Comparison of ENCODE assay signal across 8 cellular contexts in the genomic region with DNA sequence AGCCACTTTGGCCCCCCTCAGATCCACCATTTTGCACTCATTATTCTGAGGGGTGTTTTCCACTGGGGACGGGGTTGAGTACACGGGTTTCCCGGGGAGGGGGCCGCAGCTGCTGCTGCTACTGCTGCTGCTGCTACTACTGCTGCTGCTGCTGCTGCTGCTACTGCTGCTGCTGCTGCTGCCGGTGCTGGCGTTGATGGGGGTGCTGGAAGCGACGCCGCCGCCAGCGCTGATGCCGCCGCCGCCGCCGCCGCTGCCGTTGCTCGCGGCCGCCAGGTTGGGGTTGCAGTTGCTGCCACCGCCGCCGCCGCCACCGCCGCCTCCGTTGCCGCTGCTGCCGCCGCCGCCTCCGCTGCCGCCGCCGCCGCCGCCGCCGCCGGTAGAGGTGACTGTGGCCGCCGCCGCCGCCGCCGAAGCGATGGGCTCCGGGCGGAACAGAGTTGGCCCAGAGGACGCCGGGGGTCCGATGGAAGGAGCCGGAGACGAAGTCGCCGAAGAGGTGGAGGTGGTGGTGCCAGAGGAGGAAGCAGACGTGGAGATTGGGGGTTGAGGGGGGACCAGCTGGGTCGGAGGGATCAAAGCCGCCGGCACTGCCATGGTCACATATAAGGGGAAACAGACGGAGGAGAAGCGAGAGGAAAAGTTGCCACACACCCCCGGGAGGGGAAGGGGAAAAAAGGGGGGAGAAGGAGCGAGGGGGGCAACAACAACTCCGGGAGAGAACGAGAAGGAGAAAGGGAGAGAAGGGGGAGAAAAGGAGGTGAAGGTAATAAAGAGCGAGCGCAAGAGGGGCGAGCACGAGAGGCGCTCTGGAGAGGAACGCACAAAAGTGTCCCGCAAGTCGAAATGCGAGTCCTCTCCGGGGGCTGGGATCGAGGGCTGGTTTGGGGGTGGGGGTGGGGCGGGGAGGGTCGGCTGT. TPM values are rescaled to one million over a fixed set of nuclear protein-coding genes. Genes with fewer than 3 reads are reported as not detected.
DNase-seq lines count a peak whose midpoint lies in the region; ATAC-seq, FAIRE-seq and TF ChIP-seq lines count a peak whose summit lies in the region.

No MANE protein-coding gene starts in this region.

- no peak for FAIRE-seq in pancreas (lab: Jason Lieb, UNC)

- no peak overlapping the region for H3K27ac Mint-ChIP-seq in activated T-cell treated with anti-CD3 and anti-CD28 coated beads, Interleukin-2, amount 50 U/mL, for 72 hours

- H3K4me3 Mint-ChIP-seq in activated T-cell treated with anti-CD3 and anti-CD28 coated beads, Interleukin-2, amount 50 U/mL, for 72 hours = peak overlapping the region; percentile 77 to 90

- no peaks in the 10 kb centered on the region for H3K9me3 ChIP-seq in pancreas
- H3K9me3 ChIP-seq in MG63 = no peaks in the 10 kb centered on the region

- ATAC-seq in activated T-cell treated with anti-CD3 and anti-CD28 coated beads, Interleukin-2, amount 50 U/mL, for 72 hours (replicated peaks in 1 of 2) = peak; percentile 51 to 55
- peak; percentile 30 for ATAC-seq in Right ventricle myocardium superior (ENCODE audit: poor library complexity)
- ATAC-seq in pancreas = peak; percentile 27 to 74 (median 51)

- peaks cover 3 to 4% of the 10 kb centered on the region in 2 donors for H3K36me3 Mint-ChIP-seq in activated T-cell treated with anti-CD3 and anti-CD28 coated beads, Interleukin-2, amount 50 U/mL, for 72 hours (ENCODE audit: insufficient read depth in 2 of 2)

- WGBS in pancreas, 2 donors = 0 to 1% methylated on average over 71 to 80 of the region's 80 CpGs

- no peaks in the 10 kb centered on the region for H3K9me3 Mint-ChIP-seq in activated T-cell treated with anti-CD3 and anti-CD28 coated beads, Interleukin-2, amount 50 U/mL, for 72 hours

- TF ChIP-seq CTCF in pancreas (IDR thresholded peaks at IDR 0.05) = no peak

- DNase-seq in NCI-H1694 treated with DMSO at 0.1 percent for 48 hours (lab: John Stamatoyannopoulos, UW) (peak; percentile 54), NCI-H1694 (lab: John Stamatoyannopoulos, UW) (no peak), HT1080 (ENCODE audit: low read depth) (peak; percentile 31), Right ventricle myocardium superior (peak; percentile 51), pancreas (peak; percentile 23 to 76 (median 49)), MG63 (no peak), HuH-7 (ENCODE audit: low spot score) (no peak)
- DNase-seq in activated T-cell treated with anti-CD3 and anti-CD28 coated beads, Interleukin-2, amount 50 U/mL, for 72 hours = peak; percentile 23 to 43

- H3K27me3 Mint-ChIP-seq in activated T-cell treated with anti-CD3 and anti-CD28 coated beads, Interleukin-2, amount 50 U/mL, for 72 hours (ENCODE audit: low read depth) = peaks cover 74% of the 10 kb centered on the region

- H3K4me1 Mint-ChIP-seq in activated T-cell treated with anti-CD3 and anti-CD28 coated beads, Interleukin-2, amount 50 U/mL, for 72 hours (ENCODE audit: low read depth) = peaks cover 22% of the 10 kb centered on the region

- peaks cover 0 to 3% (median 0%) of the 10 kb centered on the region in 3 donors for H3K4me1 ChIP-seq in pancreas

- peak overlapping the region in 3 of 4 donors; percentile 13 to 74 (median 58) for H3K27ac ChIP-seq in pancreas

- H3K4me3 ChIP-seq in pancreas (peak overlapping the region; percentile 32 to 81 (median 46)), MG63 (no peak overlapping the region; the same call in 1 of the 2 replicates)

- peaks cover 0 to 15% (median 0%) of the 10 kb centered on the region in 4 donors for H3K27me3 ChIP-seq in pancreas
- peaks cover 66% of the 10 kb centered on the region for H3K27me3 ChIP-seq in MG63

- intact Hi-C loops in Right ventricle myocardium superior (cut with DNase I) (no loop called here), pancreas (cut with DNase I) (no loop called here)

- no peaks in the 10 kb centered on the region for H3K36me3 ChIP-seq in pancreas
- no peaks in the 10 kb centered on the region for H3K36me3 ChIP-seq in MG63

RNA-seq across cellular contexts. Expression of a gene that starts 0.6 kb away (rescaled TPM):
- total RNA-seq in HT1080 (2014; rRNA removed; shearing (Covaris generic)) = 0.07 and 0.29 TPM in 2 replicates
- polyA plus RNA-seq in HT1080 (2015; cell fraction: cytosol; rRNA removed) = 0.23 and 0.37 TPM in 2 replicates
- 0.39 and 0.54 TPM in 2 replicates for polyA plus RNA-seq in HT1080 (2015; cell fraction: nucleus; rRNA removed)
- under 1 TPM; 0.14 to 0.17 TPM for total RNA-seq in activated T-cell treated with anti-CD3 and anti-CD28 coated beads, Interleukin-2, amount 50 U/mL, for 72 hours
- total RNA-seq in Right ventricle myocardium superior (2.9 TPM), pancreas (1 to 10 TPM in 5 of 6 donors, under 1 TPM in 1; 0.73 to 3.1 (median 1.7) TPM)
- polyA plus RNA-seq in pancreas = 1 to 10 TPM; 1.3 to 5.5 TPM
- total RNA-seq in MG63 (2014; rRNA removed; shearing (Covaris generic); ENCODE audit: low replicate concordance) = not detected in 2 replicates

Comparison
In these comparisons a context has a peak if more than half of its experiments do, and no peak if none do; other contexts are left out.
1. DNase-seq: peak in NCI-H1694 treated with DMSO at 0.1 percent for 48 hours (single experiment), HT1080 (single experiment), activated T-cell treated with anti-CD3 and anti-CD28 coated beads, Interleukin-2, amount 50 U/mL, for 72 hours (2 of 2), Right ventricle myocardium superior (single experiment) and pancreas (6 of 6); none in NCI-H1694 (single experiment), MG63 (single experiment) and HuH-7 (single experiment).
2. Peak in every context shown above with its lines, with median percentiles within 50 percentile points of each other: ATAC-seq.